Comparison of ENCODE assay signal across 25 cellular contexts in genomic region chr16:21262779-21263639, GRCh38. TPM values are rescaled to one million over a fixed set of nuclear protein-coding genes. Genes with fewer than 3 reads are reported as not detected.
DNase-seq lines count a peak whose midpoint lies in the region; ATAC-seq, FAIRE-seq and TF ChIP-seq lines count a peak whose summit lies in the region.
"Had no signal": no experiment of that assay in that cellular context is flagged by ENCODE, and none has a peak within 500 bp of the region (broad histone marks: within the 10 kb centered on the region; RNA-seq: fewer than 3 reads in every experiment).

No MANE protein-coding gene starts in this region.

- CTCF ChIA-PET in K562 (lab: Yijun Ruan, JAX; ENCODE audit: low intra/inter-chr PET ratio): no interaction called here

- TF ChIP-seq EP300 in K562 (IDR thresholded peaks at IDR 0.05; ENCODE audit: low read length) (no peak), transverse colon (IDR thresholded peaks at IDR 0.05; ENCODE audit: low read depth) (no peak)

- DNase-seq in right atrium auricular region (ENCODE audit: low spot score) (no peak), cardiac septum (ENCODE audit: low spot score) (no peak), K562 (ENCODE audit: extremely low read depth in 1 of 4, low spot score in 3 of 4) (no peak), transverse colon (no peak), SJCRH30 (no peak), SK-N-DZ (ENCODE audit: low spot score) (no peak), NOMO-1 treated with DMSO at 0.1 percent for 48 hours (lab: John Stamatoyannopoulos, UW; ENCODE audit: unreplicated experiment) (no peak)
- DNase-seq: activated CD4-positive, alpha-beta T cell treated with anti-CD3 and anti-CD28 coated beads, Interleukin-2, amount 50 U/mL, for 48 hours; activated T-cell treated with anti-CD3 and anti-CD28 coated beads for 4 hours; dorsolateral prefrontal cortex; GF-D8; NCI-H1436; nucleus accumbens; SIG-M5; stimulated activated CD4-positive, alpha-beta T cell treated with anti-CD3 and anti-CD28 coated beads, Interleukin-15, amount 100 ng/mL, for 24 hours had no signal

- no peaks in the 10 kb centered on the region for H4K20me1 ChIP-seq in K562 (replicated peaks; ENCODE audit: control insufficient read depth, insufficient read depth, low read length)

- no peak for ATAC-seq in K562
- ATAC-seq: A549, right cardiac atrium had no signal

- no peaks in the 10 kb centered on the region for H3K9me1 ChIP-seq in K562 (ENCODE audit: control insufficient read depth, insufficient read depth, low read length)

- H3K4me3 ChIP-seq in right atrium auricular region (no peak overlapping the region), K562 (no peak overlapping the region), mucosa of rectum (ENCODE audit: low read length in 2 of 2) (peak overlapping the region in 1 of 2 donors; percentile 50), transverse colon (no peak overlapping the region), SJCRH30 (no peak overlapping the region)
- H3K4me3 ChIP-seq: A549, cardiac muscle cell, dorsolateral prefrontal cortex, suprapubic skin had no signal

- H3K27ac ChIP-seq in right atrium auricular region (peak overlapping the region; percentile 70 to 83), K562 (ENCODE audit: extremely low read depth, low read depth, low read length) (peak overlapping the region; percentile 49; the same call in 1 of the 3 replicates), mucosa of rectum (ENCODE audit: low read depth in 2 of 2, low read length in 2 of 2) (peak overlapping the region; percentile 49 to 75), transverse colon (peak overlapping the region; percentile 38 to 64 (median 58)), SJCRH30 (no peak overlapping the region)
- H3K27ac ChIP-seq: cardiac muscle cell had no signal

- H3K36me3 ChIP-seq in right atrium auricular region (no peaks in the 10 kb centered on the region), K562 (ENCODE audit: control insufficient read depth, insufficient read depth, low read length) (no peaks in the 10 kb centered on the region), mucosa of rectum (ENCODE audit: control insufficient read depth in 2 of 2, insufficient read depth in 2 of 2, low read length in 2 of 2) (no peaks in the 10 kb centered on the region), transverse colon (no peaks in the 10 kb centered on the region), SJCRH30 (no peaks in the 10 kb centered on the region)
- H3K36me3 ChIP-seq: cardiac muscle cell, suprapubic skin had no signal

- no peak for TF ChIP-seq RAD21 in K562 (CRISPR knock-in tag; conservative IDR thresholded peaks at IDR 0.05 in 1 of 2, IDR thresholded peaks at IDR 0.05 in 1 of 2)

- H3K4me1 ChIP-seq in right atrium auricular region (peaks cover 0 to 33% of the 10 kb centered on the region in 2 donors), K562 (replicated peaks in 1 of 2; ENCODE audit: control insufficient read depth in 2 of 2, insufficient read depth in 2 of 2, low read length in 2 of 2) (peaks cover 29% of the 10 kb centered on the region in 2 experiments), mucosa of rectum (ENCODE audit: control insufficient read depth in 2 of 2, insufficient read depth in 2 of 2, low read length in 2 of 2) (peaks cover 27 to 37% of the 10 kb centered on the region in 2 donors), transverse colon (peaks cover 9 to 46% (median 27%) of the 10 kb centered on the region in 4 donors), SJCRH30 (no peaks in the 10 kb centered on the region)

- in situ Hi-C loops in K562 (cut with MboI) (no loop called here), transverse colon (cut with MboI; ENCODE audit: low pct_ligation_motif_present in 1 of 4, low pct_unique_long_range_greater_than_20kb in 1 of 4, low sequenced_read_pairs in 3 of 4) (loop anchor here in 1 of 4 donors (10.0 kb wide), 1 partner anchor 78 kb away; no protein-coding TSS in a partner anchor)

- BruUV-seq in K562 (replicated peaks; lab: Mats Ljungman, UMichigan): no TSS peak

- H3K79me2 ChIP-seq in K562 (ENCODE audit: control insufficient read depth, insufficient read depth, low read length): no peaks in the 10 kb centered on the region

- peak overlapping the region; percentile 82 for H2AFZ ChIP-seq in K562 (ENCODE audit: low read depth, low read length)

- FAIRE-seq in K562 (lab: Jason Lieb, UNC): no peak
- FAIRE-seq: A549, frontal cortex had no signal

- H3K9me3 ChIP-seq in right atrium auricular region (no peaks in the 10 kb centered on the region), K562 (replicated peaks; ENCODE audit: control insufficient read depth, insufficient read depth, low read depth, low read length) (no peaks in the 10 kb centered on the region), mucosa of rectum (ENCODE audit: control insufficient read depth in 2 of 2, low read length in 2 of 2) (no peaks in the 10 kb centered on the region), transverse colon (no peaks in the 10 kb centered on the region), SJCRH30 (replicated peaks) (no peaks in the 10 kb centered on the region)
- H3K9me3 ChIP-seq: A549, suprapubic skin had no signal

- WGBS in K562 (ENCODE audit: insufficient coverage, low coverage, missing lambda C conversion rate): 80% methylated on average over 11 of the region's 12 CpGs
- 78 to 86% methylated on average over 6 to 12 of the region's 12 CpGs for WGBS in transverse colon (ENCODE audit: low coverage in 1 of 2), 2 donors

- H3K27me3 ChIP-seq in right atrium auricular region (no peaks in the 10 kb centered on the region), K562 (ENCODE audit: control insufficient read depth in 2 of 2, insufficient read depth in 2 of 2, low read length in 2 of 2) (no peaks in the 10 kb centered on the region), mucosa of rectum (ENCODE audit: control insufficient read depth in 2 of 2, insufficient read depth in 2 of 2, low read length in 2 of 2) (no peaks in the 10 kb centered on the region), transverse colon (no peaks in the 10 kb centered on the region), SJCRH30 (no peaks in the 10 kb centered on the region)
- H3K27me3 ChIP-seq: cardiac muscle cell, dorsolateral prefrontal cortex, suprapubic skin had no signal

- POLR2A ChIA-PET in K562 (lab: Yijun Ruan, JAX): interaction anchor here (1.2 to 1.4 kb wide), 2 partner anchors 10 to 32 kb away, joined by 4 to 5 read pairs; no protein-coding TSS in a partner anchor

- TF ChIP-seq CTCF in right atrium auricular region (IDR thresholded peaks at IDR 0.05) (no peak), K562 (IDR thresholded peaks at IDR 0.05 in 2 of 3, conservative IDR thresholded peaks at IDR 0.05 in 1 of 3; ENCODE audit: insufficient read depth in 2 of 3, low read depth in 1 of 3, low read length in 3 of 3) (no peak), transverse colon (IDR thresholded peaks at IDR 0.05) (no peak)

- intact Hi-C loops in cardiac septum (cut with DNase I) (no loop called here), K562 (cut with micrococcal nuclease) (no loop called here), transverse colon (cut with DNase I; ENCODE audit: low total_unique reads) (loop anchor here (10.0 kb wide), 1 partner anchor 58 kb away; no protein-coding TSS in a partner anchor)

- H3K9ac ChIP-seq in K562 (ENCODE audit: insufficient read depth in 1 of 2, low read depth in 2 of 2, low read length in 2 of 2) (peak overlapping the region; percentile 23 to 74; a peak in 2 of 4 replicates), mucosa of rectum (ENCODE audit: low read depth in 1 of 2, low read length in 2 of 2) (peak overlapping the region in 1 of 2 donors; percentile 20)

- H3K4me2 ChIP-seq in K562 (ENCODE audit: insufficient read depth, low read length): peak overlapping the region; percentile 58

- no peak for TF ChIP-seq POLR2A in K562 (conservative IDR thresholded peaks at IDR 0.05)
- TF ChIP-seq POLR2A in transverse colon (IDR thresholded peaks at IDR 0.05): no peak

RNA-seq across cellular contexts. Expression of gene CRYM, which starts 15.1 kb away (rescaled TPM):
- total RNA-seq in right atrium auricular region: 10 to 100 TPM; 77.7 to 91.1 TPM
- total RNA-seq in cardiac septum: 105 TPM
- total RNA-seq in K562 (2011; cell fraction: chromatin; rRNA removed; ENCODE audit: low replicate concordance): 0.58 and 1.00 TPM in 2 replicates
- total RNA-seq in K562 (2011; cell fraction: nucleolus; rRNA removed): 0.33 and 0.66 TPM in 2 replicates
- 0.46 and 0.66 TPM in 2 replicates for total RNA-seq in K562 (2011; cell fraction: nucleoplasm; rRNA removed)
- total RNA-seq in K562 (2014; rRNA removed): 0.41 and 0.65 TPM in 2 replicates
- 0.41 and 0.47 TPM in 2 replicates for total RNA-seq in K562 (2014; rRNA removed; fragmentation: Illumina TruSeq; extraction: Trizol)
- total RNA-seq in K562 (2015; rRNA removed; fragmentation: Illumina TruSeq; extraction: Trizol): 0.23 and 0.58 TPM in 2 replicates
- 0.98 TPM in 2 replicates for total RNA-seq in K562 (2021)
- 0.56 and 0.62 TPM in 2 replicates for polyA plus RNA-seq in K562 (2011; rRNA removed)
- 0.62 and 1.7 TPM in 2 replicates for polyA plus RNA-seq in K562 (2011; cell fraction: cytosol; rRNA removed)
- polyA plus RNA-seq in K562 (2011; cell fraction: nucleus; rRNA removed): 0.77 and 0.79 TPM in 2 replicates
- 0.82 and 1.5 TPM in 2 replicates for polyA plus RNA-seq in K562 (2012)
- polyA plus RNA-seq in K562 (2014; fragmentation: Illumina TruSeq; extraction: Trizol): 0.47 and 0.59 TPM in 2 replicates
- polyA plus RNA-seq in K562 (2014; fragmentation: Nextera tagmentation; extraction: Ambion mirVana): under 1 TPM; 0.08 to 0.15 TPM
- polyA plus RNA-seq in K562 (2014; rRNA removed): 0.37 and 0.73 TPM in 2 replicates
- 0.28 and 0.36 TPM in 2 replicates for polyA minus RNA-seq in K562 (2011; rRNA and poly(A)+ RNA removed)
- polyA minus RNA-seq in K562 (2011; cell fraction: cytosol; rRNA and poly(A)+ RNA removed): not detected in 2 replicates
- 0.33 TPM in 1 of 2 replicates, not detected in the other for polyA minus RNA-seq in K562 (2011; cell fraction: nucleus; rRNA and poly(A)+ RNA removed)
- 10 to 100 TPM in 2 of 4 donors, 1 to 10 TPM in 1, not detected in 1; 5.6 to 23.1 (median 18.3) TPM for total RNA-seq in transverse colon
- total RNA-seq in SJCRH30 (2014; rRNA removed; shearing (Covaris generic)): not detected in 2 replicates
- polyA plus RNA-seq in SK-N-DZ (2014; cell fraction: cytosol; rRNA removed): 0.45 TPM in 1 of 2 replicates, not detected in the other
- polyA plus RNA-seq in SK-N-DZ (2014; cell fraction: nucleus; rRNA removed): not detected in 2 replicates
- total RNA-seq: cardiac muscle cell; T-helper 1 cell treated with Interleukin-12 subunit alpha and Interleukin-12 subunit beta and Interleukin-4 antibody, amounts not matched to agents 30 ng/mL and 1 ng/mL, for 36 hours had no signal
- polyA plus RNA-seq: cardiac muscle cell, CD14-positive monocyte had no signal

RNA-seq across cellular contexts. Expression of gene ANKS4B, which starts 29.5 kb away (rescaled TPM):
- total RNA-seq in right atrium auricular region: not detected
- not detected for total RNA-seq in cardiac septum
- not detected in 2 replicates for total RNA-seq in K562 (2011; cell fraction: chromatin; rRNA removed; ENCODE audit: low replicate concordance)
- total RNA-seq in K562 (2011; cell fraction: nucleolus; rRNA removed): not detected in 2 replicates
- not detected in 2 replicates for total RNA-seq in K562 (2011; cell fraction: nucleoplasm; rRNA removed)
- total RNA-seq in K562 (2014; rRNA removed): not detected in 2 replicates
- total RNA-seq in K562 (2014; rRNA removed; fragmentation: Illumina TruSeq; extraction: Trizol): not detected in 2 replicates
- total RNA-seq in K562 (2015; rRNA removed; fragmentation: Illumina TruSeq; extraction: Trizol): not detected in 2 replicates
- not detected in 2 replicates for total RNA-seq in K562 (2021)
- not detected in 2 replicates for polyA plus RNA-seq in K562 (2011; rRNA removed)
- not detected in 2 replicates for polyA plus RNA-seq in K562 (2011; cell fraction: cytosol; rRNA removed)
- not detected in 2 replicates for polyA plus RNA-seq in K562 (2011; cell fraction: nucleus; rRNA removed)
- not detected in 2 replicates for polyA plus RNA-seq in K562 (2012)
- not detected in 2 replicates for polyA plus RNA-seq in K562 (2014; fragmentation: Illumina TruSeq; extraction: Trizol)
- not detected for polyA plus RNA-seq in K562 (2014; fragmentation: Nextera tagmentation; extraction: Ambion mirVana)
- not detected in 2 replicates for polyA plus RNA-seq in K562 (2014; rRNA removed)
- polyA minus RNA-seq in K562 (2011; rRNA and poly(A)+ RNA removed): not detected in 2 replicates
- polyA minus RNA-seq in K562 (2011; cell fraction: cytosol; rRNA and poly(A)+ RNA removed): not detected in 2 replicates
- not detected in 2 replicates for polyA minus RNA-seq in K562 (2011; cell fraction: nucleus; rRNA and poly(A)+ RNA removed)
- 10 to 100 TPM; 27.7 to 70.2 (median 41.4) TPM for total RNA-seq in transverse colon
- 0.02 TPM in 1 of 2 replicates, not detected in the other for total RNA-seq in SJCRH30 (2014; rRNA removed; shearing (Covaris generic))
- not detected in 2 replicates for polyA plus RNA-seq in SK-N-DZ (2014; cell fraction: cytosol; rRNA removed)
- not detected in 2 replicates for polyA plus RNA-seq in SK-N-DZ (2014; cell fraction: nucleus; rRNA removed)
- total RNA-seq: cardiac muscle cell; kidney epithelial cell; mononuclear cell; right cardiac atrium; suprapubic skin; T-helper 1 cell treated with Interleukin-12 subunit alpha and Interleukin-12 subunit beta and Interleukin-4 antibody, amounts not matched to agents 30 ng/mL and 1 ng/mL, for 36 hours had no signal
- polyA plus RNA-seq: cardiac muscle cell, CD14-positive monocyte, right cardiac atrium had no signal

RNA-seq across cellular contexts. Expression of gene ZP2, which starts 51.6 kb away (rescaled TPM):
- total RNA-seq in right atrium auricular region (not detected), cardiac septum (not detected), K562 (2014; rRNA removed) (not detected in 2 replicates), K562 (2014; rRNA removed; fragmentation: Illumina TruSeq; extraction: Trizol) (not detected in 2 replicates), K562 (2015; rRNA removed; fragmentation: Illumina TruSeq; extraction: Trizol) (not detected in 2 replicates), K562 (2021) (not detected in 2 replicates), transverse colon (under 1 TPM in 1 of 4 donors, not detected in 3; 0.27 TPM)
- total RNA-seq in K562 (2011; cell fraction: chromatin; rRNA removed; ENCODE audit: low replicate concordance): not detected in 2 replicates
- not detected in 2 replicates for total RNA-seq in K562 (2011; cell fraction: nucleolus; rRNA removed)
- total RNA-seq in K562 (2011; cell fraction: nucleoplasm; rRNA removed): not detected in 2 replicates
- polyA plus RNA-seq in K562 (2011; rRNA removed) (not detected in 2 replicates), K562 (2014; fragmentation: Illumina TruSeq; extraction: Trizol) (not detected in 2 replicates), K562 (2014; fragmentation: Nextera tagmentation; extraction: Ambion mirVana) (not detected), K562 (2014; rRNA removed) (not detected in 2 replicates)
- not detected in 2 replicates for polyA plus RNA-seq in K562 (2011; cell fraction: cytosol; rRNA removed)
- polyA plus RNA-seq in K562 (2011; cell fraction: nucleus; rRNA removed): not detected in 2 replicates
- not detected in 2 replicates for polyA plus RNA-seq in K562 (2012)
- not detected in 2 replicates for polyA minus RNA-seq in K562 (2011; rRNA and poly(A)+ RNA removed)
- not detected in 2 replicates for polyA minus RNA-seq in K562 (2011; cell fraction: cytosol; rRNA and poly(A)+ RNA removed)
- polyA minus RNA-seq in K562 (2011; cell fraction: nucleus; rRNA and poly(A)+ RNA removed): not detected in 2 replicates
- not detected in 2 replicates for total RNA-seq in SJCRH30 (2014; rRNA removed; shearing (Covaris generic))
- polyA plus RNA-seq in SK-N-DZ (2014; cell fraction: cytosol; rRNA removed): 0.16 TPM in 1 of 2 replicates, not detected in the other
- not detected in 2 replicates for polyA plus RNA-seq in SK-N-DZ (2014; cell fraction: nucleus; rRNA removed)
- total RNA-seq: cardiac muscle cell; frontal cortex; kidney epithelial cell; mononuclear cell; right cardiac atrium; suprapubic skin; T-helper 1 cell treated with Interleukin-12 subunit alpha and Interleukin-12 subunit beta and Interleukin-4 antibody, amounts not matched to agents 30 ng/mL and 1 ng/mL, for 36 hours had no signal
- polyA plus RNA-seq: A549, cardiac muscle cell, CD14-positive monocyte, right cardiac atrium had no signal

Comparison
In these comparisons a context has a peak if more than half of its experiments do, and no peak if none do; other contexts are left out.
1. RNA of gene ANKS4B, which starts 29.5 kb away (total RNA-seq): 27.7 to 70.2 TPM in transverse colon; 0.02 TPM in SJCRH30, not detected in right atrium auricular region, not detected in cardiac septum (single experiment) and not detected in K562; every median in the first group is over 10 times any median in the second.